9 cellular contexts compared by ENCODE assay signal in the genomic region with DNA sequence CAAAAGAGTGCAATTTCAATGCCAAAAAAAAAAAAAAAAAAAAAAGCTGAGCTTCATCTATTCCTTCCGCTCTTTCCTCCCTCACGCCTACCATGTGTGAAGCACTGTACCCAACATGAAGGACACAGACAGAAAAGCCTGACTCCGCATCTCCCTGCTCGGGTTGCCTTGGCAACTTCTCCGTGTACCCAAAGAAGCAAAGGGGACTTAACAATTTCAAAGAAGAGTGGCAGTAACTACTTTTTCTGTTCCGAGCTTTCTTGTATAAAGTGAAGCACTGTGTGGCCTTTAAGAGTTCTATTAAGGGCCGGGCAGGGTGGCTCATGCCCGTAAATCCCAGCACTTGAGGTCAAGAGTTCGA.
DNase-seq lines count a peak whose midpoint lies in the region; TF ChIP-seq lines count a peak whose summit lies in the region.
"Had no signal": no experiment of that assay in that cellular context is flagged by ENCODE, and none has a peak within 500 bp of the region (broad histone marks: within the 10 kb centered on the region; RNA-seq: fewer than 3 reads in every experiment).

No MANE protein-coding gene starts in this region.

- H3K9me3 Mint-ChIP-seq in T-helper 1 cell treated with Interleukin-12 subunit alpha and Interleukin-12 subunit beta and Interleukin-4 antibody, amounts not matched to agents 30 μg/mL and 1 μg/mL, for 36 hours: no peaks in the 10 kb centered on the region
- H3K9me3 Mint-ChIP-seq in IgD-negative memory B cell: no peaks in the 10 kb centered on the region
- no peaks in the 10 kb centered on the region for H3K9me3 Mint-ChIP-seq in glutamatergic neuron (ENCODE audit: unreplicated experiment)

- H3K27me3 Mint-ChIP-seq in T-helper 1 cell treated with Interleukin-12 subunit alpha and Interleukin-12 subunit beta and Interleukin-4 antibody, amounts not matched to agents 30 μg/mL and 1 μg/mL, for 36 hours (ENCODE audit: low read depth): peaks cover 17% of the 10 kb centered on the region
- H3K27me3 Mint-ChIP-seq in IgD-negative memory B cell (peaks cover 19% of the 10 kb centered on the region), glutamatergic neuron (ENCODE audit: unreplicated experiment) (no peaks in the 10 kb centered on the region)

- no peaks in the 10 kb centered on the region for H3K4me1 ChIP-seq in BE2C
- H3K4me1 ChIP-seq: SJCRH30 had no signal

- H3K9me3 ChIP-seq in BE2C: no peaks in the 10 kb centered on the region
- H3K9me3 ChIP-seq: SJCRH30 had no signal

- peaks cover 16% of the 10 kb centered on the region for H3K4me1 Mint-ChIP-seq in T-helper 1 cell treated with Interleukin-12 subunit alpha and Interleukin-12 subunit beta and Interleukin-4 antibody, amounts not matched to agents 30 μg/mL and 1 μg/mL, for 36 hours (ENCODE audit: low read depth)
- H3K4me1 Mint-ChIP-seq in IgD-negative memory B cell (peaks cover 11 to 23% (median 17%) of the 10 kb centered on the region in 3 donors), glutamatergic neuron (ENCODE audit: low read depth, unreplicated experiment) (peaks cover 12% of the 10 kb centered on the region)

- H3K36me3 Mint-ChIP-seq in T-helper 1 cell treated with Interleukin-12 subunit alpha and Interleukin-12 subunit beta and Interleukin-4 antibody, amounts not matched to agents 30 μg/mL and 1 μg/mL, for 36 hours (ENCODE audit: low read depth): peaks cover 2% of the 10 kb centered on the region
- no peaks in the 10 kb centered on the region for H3K36me3 Mint-ChIP-seq in IgD-negative memory B cell
- H3K36me3 Mint-ChIP-seq in glutamatergic neuron (ENCODE audit: unreplicated experiment): no peaks in the 10 kb centered on the region

- H3K4me3 ChIP-seq in BE2C (ENCODE audit: low read depth, low read length): no peak overlapping the region

- DNase-seq in T-helper 1 cell (no peak), glutamatergic neuron (no peak), superior temporal gyrus (ENCODE audit: extremely low spot score) (peak; percentile 47), BE2C (no peak), HUDEP-2 (lab: John Stamatoyannopoulos, UW; ENCODE audit: unreplicated experiment in 76 of 76) (no peak), medulla oblongata (ENCODE audit: extremely low spot score) (no peak)

- peak overlapping the region; percentile 18 for H3K27ac Mint-ChIP-seq in T-helper 1 cell treated with Interleukin-12 subunit alpha and Interleukin-12 subunit beta and Interleukin-4 antibody, amounts not matched to agents 30 μg/mL and 1 μg/mL, for 36 hours
- H3K27ac Mint-ChIP-seq in IgD-negative memory B cell (peak overlapping the region in 2 of 3 donors; percentile 18 to 21), glutamatergic neuron (ENCODE audit: unreplicated experiment) (no peak overlapping the region)

- no peaks in the 10 kb centered on the region for H3K36me3 ChIP-seq in BE2C
- H3K36me3 ChIP-seq: SJCRH30 had no signal

- H3K4me3 Mint-ChIP-seq in T-helper 1 cell treated with Interleukin-12 subunit alpha and Interleukin-12 subunit beta and Interleukin-4 antibody, amounts not matched to agents 30 μg/mL and 1 μg/mL, for 36 hours: no peak overlapping the region
- H3K4me3 Mint-ChIP-seq in IgD-negative memory B cell (peak overlapping the region in 1 of 4 donors; percentile 25), glutamatergic neuron (ENCODE audit: unreplicated experiment) (peak overlapping the region; percentile 23)

- no peaks in the 10 kb centered on the region for H3K27me3 ChIP-seq in BE2C
- H3K27me3 ChIP-seq: SJCRH30 had no signal

- TF ChIP-seq CTCF in glutamatergic neuron (IDR thresholded peaks at IDR 0.05; ENCODE audit: partially characterized antibody, unreplicated experiment): no peak
- no peak for TF ChIP-seq CTCF in BE2C (IDR thresholded peaks at IDR 0.05; ENCODE audit: low read depth, low read length)
